In genomic region chr3:113247664-113248458, GRCh38 we compare ENCODE assay signal across 16 cellular contexts. TPM values are rescaled to one million over a fixed set of nuclear protein-coding genes. Genes with fewer than 3 reads are reported as not detected.
DNase-seq lines count a peak whose midpoint lies in the region; ATAC-seq and TF ChIP-seq lines count a peak whose summit lies in the region.
"Had no signal": no experiment of that assay in that cellular context is flagged by ENCODE, and none has a peak within 500 bp of the region (broad histone marks: within the 10 kb centered on the region; RNA-seq: fewer than 3 reads in every experiment).

No MANE protein-coding gene starts in this region.

- H3K4me3 ChIP-seq in iPS-20b (ENCODE audit: low read length) (no peak overlapping the region), parathyroid adenoma (ENCODE audit: low read depth, low read length) (no peak overlapping the region), aorta (ENCODE audit: low read length in 2 of 2) (no peak overlapping the region)
- H3K4me3 ChIP-seq: MG63 had no signal

- no peaks in the 10 kb centered on the region for H3K9me3 ChIP-seq in iPS-20b (ENCODE audit: insufficient read depth, low read depth, low read length)
- no peaks in the 10 kb centered on the region for H3K9me3 ChIP-seq in parathyroid adenoma (ENCODE audit: control insufficient read depth, low read length)
- no peaks in the 10 kb centered on the region for H3K9me3 ChIP-seq in aorta (ENCODE audit: control insufficient read depth, low read length)
- H3K9me3 ChIP-seq: MG63 had no signal

- no peak overlapping the region for H2AFZ ChIP-seq in parathyroid adenoma

- H3K4me1 ChIP-seq in iPS-20b (ENCODE audit: insufficient read depth, low read length) = peaks cover 35% of the 10 kb centered on the region
- no peaks in the 10 kb centered on the region for H3K4me1 ChIP-seq in parathyroid adenoma
- H3K4me1 ChIP-seq in aorta (ENCODE audit: control insufficient read depth in 1 of 2, insufficient read depth in 2 of 2, low read length in 2 of 2) = peaks cover 0 to 5% of the 10 kb centered on the region in 2 donors

- no peak overlapping the region for H3K4me2 ChIP-seq in parathyroid adenoma (ENCODE audit: low read length)

- no peaks in the 10 kb centered on the region for H3K79me2 ChIP-seq in parathyroid adenoma

- peak; percentile 39 for ATAC-seq in Right ventricle myocardium inferior
- peak; percentile 57 for ATAC-seq in aorta (ENCODE audit: low FRiP score)
- no peak for ATAC-seq in HG03095 (IDR thresholded peaks at IDR 0.05; ENCODE audit: unreplicated experiment)
- ATAC-seq: activated CD4-positive, alpha-beta T cell treated with anti-CD3 and anti-CD28 coated beads for 36 hours; PC-3 had no signal

- H3K36me3 ChIP-seq in iPS-20b (ENCODE audit: insufficient read depth, low read depth, low read length) = peaks cover 21% of the 10 kb centered on the region; the same call in 1 of the 2 replicates
- no peaks in the 10 kb centered on the region for H3K36me3 ChIP-seq in parathyroid adenoma (ENCODE audit: control insufficient read depth, insufficient read depth, low read length)
- peaks cover 0 to 1% of the 10 kb centered on the region in 2 donors for H3K36me3 ChIP-seq in aorta (ENCODE audit: control insufficient read depth in 1 of 2, insufficient read depth in 2 of 2, low read length in 1 of 2)
- H3K36me3 ChIP-seq: MG63 had no signal

- intact Hi-C loops in Right ventricle myocardium inferior (cut with DNase I) = no loop called here
- intact Hi-C loops in cardiac septum (cut with DNase I) = loop anchor here (2.0 kb wide), 1 partner anchor 35 kb away; no protein-coding TSS in a partner anchor
- intact Hi-C loops in aorta (cut with DNase I) = no loop called here

- no peak for DNase-seq in Right ventricle myocardium inferior (ENCODE audit: missing footprints)
- no peak for DNase-seq in cardiac septum (ENCODE audit: low spot score)
- DNase-seq in aorta = no peak
- DNase-seq in middle frontal gyrus (ENCODE audit: extremely low spot score, low spot score) = no peak
- no peak for DNase-seq in activated CD8-positive, alpha-beta memory T cell treated with anti-CD3 and anti-CD28 coated beads for 24 hours
- DNase-seq: activated CD4-positive, alpha-beta T cell treated with anti-CD3 and anti-CD28 coated beads for 36 hours; effector CD8-positive, alpha-beta T cell; GF-D8; HCEC 1CT; hypothalamus; MG63; NCI-H345; PC-3 had no signal

- H3K27ac ChIP-seq in iPS-20b (ENCODE audit: low read length) (no peak overlapping the region), parathyroid adenoma (peak overlapping the region; percentile 56), aorta (ENCODE audit: low read depth in 1 of 2, low read length in 2 of 2) (no peak overlapping the region)

- WGBS in aorta, 2 donors = 51 to 67% methylated on average over 7 of the region's 7 CpGs

- H3K27me3 ChIP-seq in iPS-20b (ENCODE audit: insufficient read depth, low read length) (no peaks in the 10 kb centered on the region), parathyroid adenoma (ENCODE audit: control insufficient read depth, insufficient read depth, low read length) (no peaks in the 10 kb centered on the region), aorta (ENCODE audit: control insufficient read depth in 1 of 2, insufficient read depth in 2 of 2, low read length in 1 of 2) (no peaks in the 10 kb centered on the region)
- H3K27me3 ChIP-seq: MG63 had no signal

- H3K9ac ChIP-seq in iPS-20b (ENCODE audit: low read depth, low read length) (peak overlapping the region; percentile 46; the same call in 1 of the 2 replicates), parathyroid adenoma (no peak overlapping the region)

- TF ChIP-seq CTCF in parathyroid adenoma (IDR thresholded peaks at IDR 0.05) = no peak

RNA-seq across cellular contexts. Expression of gene BOC, which starts 36.5 kb away (rescaled TPM):
- total RNA-seq in Right ventricle myocardium inferior = 7.1 TPM
- 12.8 TPM for total RNA-seq in cardiac septum
- 100 to 1,000 TPM in 1 of 2 donors, 10 to 100 TPM in 1; 45.1 to 164 TPM for total RNA-seq in aorta
- polyA plus RNA-seq in aorta = 1 to 10 TPM; 6.6 to 8.5 TPM
